ENCODE assay signal across 8 cellular contexts in genomic region chr6:31793927-31794245, GRCh38. TPM values are rescaled to one million over a fixed set of nuclear protein-coding genes. Genes with fewer than 3 reads are reported as not detected.
DNase-seq lines count a peak whose midpoint lies in the region; ATAC-seq and TF ChIP-seq lines count a peak whose summit lies in the region.
"Not testable (repeated sequence)": the region's sequence is repeated elsewhere in the genome, so short reads cannot be mapped to it uniquely, and the experiment has no call there.

No MANE protein-coding gene starts in this region.

- POLR2A ChIA-PET in activated CD8-positive, alpha-beta T cell treated with anti-CD3 and anti-CD28 coated beads for 36 hours (lab: Charles Lee), result not testable (repeated sequence)

- not testable (repeated sequence) for H4K20me1 ChIP-seq in GM23248 (ENCODE audit: insufficient read depth); OCI-LY3 (ENCODE audit: insufficient read depth, low read length)

- not testable (repeated sequence) for H3K9me2 ChIP-seq in GM23248 (ENCODE audit: insufficient read depth)

- H3K9ac ChIP-seq in GM23248 (peak overlapping the region; percentile 93), OCI-LY3 (ENCODE audit: low read length) (peak overlapping the region; percentile 90), skeletal muscle satellite cell (ENCODE audit: low read depth, low read length) (peak overlapping the region; percentile 95)

- not testable (repeated sequence) for H3K36me3 ChIP-seq in ACC112 (ENCODE audit: insufficient read depth, low read length); OCI-LY3 (replicated peaks; ENCODE audit: low read depth, low read length)
- H3K36me3 ChIP-seq in GM23248 (ENCODE audit: low read depth) (peaks cover 18% of the 10 kb centered on the region), brain microvascular endothelial cell (replicated peaks) (peaks cover 25% of the 10 kb centered on the region), muscle layer of duodenum (ENCODE audit: control insufficient read depth in 1 of 2, insufficient read depth in 2 of 2, low read length in 2 of 2) (peaks cover 7 to 25% of the 10 kb centered on the region in 2 donors), skeletal muscle satellite cell (ENCODE audit: insufficient read depth, low read length) (peaks cover 30% of the 10 kb centered on the region)

- H3K27ac ChIP-seq in ACC112 (ENCODE audit: low read depth, low read length), result peak overlapping the region; percentile 83
- peak overlapping the region; percentile 85 for H3K27ac ChIP-seq in GM23248
- H3K27ac ChIP-seq in OCI-LY3 (ENCODE audit: low read length), result peak overlapping the region; percentile 72
- H3K27ac ChIP-seq in brain microvascular endothelial cell, result peak overlapping the region; percentile 96
- H3K27ac ChIP-seq in muscle layer of duodenum (ENCODE audit: low read length), result peak overlapping the region; percentile 97

- H3K4me3 ChIP-seq in ACC112 (ENCODE audit: low read depth, low read length) (peak overlapping the region; percentile 94), GM23248 (peak overlapping the region; percentile 94), OCI-LY3 (ENCODE audit: low read length) (peak overlapping the region; percentile 100), brain microvascular endothelial cell (ENCODE audit: low read depth, low read length) (peak overlapping the region; percentile 90), fibroblast of mammary gland (ENCODE audit: control insufficient read depth, low read depth, low read length) (peak overlapping the region; percentile 96), skeletal muscle satellite cell (ENCODE audit: low read length) (peak overlapping the region; percentile 85)
- H3K4me3 ChIP-seq in muscle layer of duodenum (ENCODE audit: low read depth in 1 of 2, low read length in 2 of 2), result not testable (repeated sequence)

- CTCF ChIA-PET in activated CD8-positive, alpha-beta T cell treated with anti-CD3 and anti-CD28 coated beads for 36 hours (lab: Charles Lee), result not testable (repeated sequence)

- H3K36me3 Mint-ChIP-seq in activated CD8-positive, alpha-beta T cell treated with anti-CD3 and anti-CD28 coated beads for 36 hours (ENCODE audit: low read depth), result peaks cover 45% of the 10 kb centered on the region

- peaks cover 26% of the 10 kb centered on the region for H3K79me2 ChIP-seq in ACC112 (ENCODE audit: control insufficient read depth, insufficient read depth, low read length, unreplicated experiment)
- H3K79me2 ChIP-seq in GM23248 (ENCODE audit: insufficient read depth), result peaks cover 62% of the 10 kb centered on the region
- H3K79me2 ChIP-seq in OCI-LY3 (ENCODE audit: low read length), result peaks cover 34% of the 10 kb centered on the region

- peaks cover 23% of the 10 kb centered on the region for H3F3A ChIP-seq in GM23248 (ENCODE audit: insufficient read depth)

- not testable (repeated sequence) for TF ChIP-seq CTCF in OCI-LY3 (IDR thresholded peaks at IDR 0.05; ENCODE audit: low read depth, low read length); activated CD8-positive, alpha-beta T cell treated with anti-CD3 and anti-CD28 coated beads for 36 hours (IDR thresholded peaks at IDR 0.05); brain microvascular endothelial cell (IDR thresholded peaks at IDR 0.05; ENCODE audit: low read depth, low read length, missing control alignments); fibroblast of mammary gland (conservative IDR thresholded peaks at IDR 0.05; ENCODE audit: control insufficient read depth, insufficient read depth, low read depth, low read length)

- H3K4me1 Mint-ChIP-seq in activated CD8-positive, alpha-beta T cell treated with anti-CD3 and anti-CD28 coated beads for 36 hours (ENCODE audit: low read depth), result peaks cover 43% of the 10 kb centered on the region

- peak overlapping the region; percentile 92 for H3K4me3 Mint-ChIP-seq in activated CD8-positive, alpha-beta T cell treated with anti-CD3 and anti-CD28 coated beads for 36 hours

- intact Hi-C loops in activated CD8-positive, alpha-beta T cell treated with anti-CD3 and anti-CD28 coated beads for 36 hours (cut with micrococcal nuclease), result not testable (repeated sequence)

- H3K27me3 ChIP-seq in ACC112 (ENCODE audit: insufficient read depth, low read length); GM23248 (replicated peaks; ENCODE audit: insufficient read depth); OCI-LY3 (ENCODE audit: low read depth, low read length); brain microvascular endothelial cell (replicated peaks); muscle layer of duodenum (ENCODE audit: low read depth, low read length); skeletal muscle satellite cell (ENCODE audit: control insufficient read depth, insufficient read depth, low read length): not testable (repeated sequence)

- not testable (repeated sequence) for H3K27me3 Mint-ChIP-seq in activated CD8-positive, alpha-beta T cell treated with anti-CD3 and anti-CD28 coated beads for 36 hours

- H2AFZ ChIP-seq in ACC112 (ENCODE audit: low read length, unreplicated experiment); GM23248; OCI-LY3 (ENCODE audit: low read depth, low read length): not testable (repeated sequence)

- H3K9me3 Mint-ChIP-seq in activated CD8-positive, alpha-beta T cell treated with anti-CD3 and anti-CD28 coated beads for 36 hours, result not testable (repeated sequence)

- not testable (repeated sequence) for DNase-seq in GM23248; activated CD8-positive, alpha-beta T cell treated with anti-CD3 and anti-CD28 coated beads for 36 hours; brain microvascular endothelial cell; fibroblast of mammary gland (ENCODE audit: low read depth)

- H3K4me2 ChIP-seq in GM23248 (ENCODE audit: unreplicated experiment) (peak overlapping the region; percentile 89), OCI-LY3 (ENCODE audit: low read length) (peak overlapping the region; percentile 87), skeletal muscle satellite cell (ENCODE audit: low read length) (peak overlapping the region; percentile 84)

- H3K4me1 ChIP-seq in ACC112 (ENCODE audit: control insufficient read depth, insufficient read depth, low read length, unreplicated experiment) (peaks cover 15% of the 10 kb centered on the region), OCI-LY3 (ENCODE audit: low read length) (peaks cover 23% of the 10 kb centered on the region), skeletal muscle satellite cell (ENCODE audit: control insufficient read depth, insufficient read depth, low read length) (peaks cover 21% of the 10 kb centered on the region)
- H3K4me1 ChIP-seq in GM23248 (ENCODE audit: insufficient read depth); muscle layer of duodenum (ENCODE audit: control insufficient read depth in 1 of 2, insufficient read depth in 2 of 2, low read length in 2 of 2): not testable (repeated sequence)

- peak overlapping the region; percentile 93 for H3K27ac Mint-ChIP-seq in activated CD8-positive, alpha-beta T cell treated with anti-CD3 and anti-CD28 coated beads for 36 hours

- in situ Hi-C loops in GM23248 (cut with MboI); brain microvascular endothelial cell (cut with HindIII; ENCODE audit: low pct_ligation_motif_present, low sequenced_read_pairs): not testable (repeated sequence)

- WGBS in GM23248 (ENCODE audit: low coverage in 1 of 2, low lambda C conversion rate in 2 of 2, missing lambda C conversion rate in 2 of 2), 2 experiments, result 86 to 94% methylated on average over 6 of the region's 6 CpGs

- not testable (repeated sequence) for ATAC-seq in activated CD8-positive, alpha-beta T cell treated with anti-CD3 and anti-CD28 coated beads for 36 hours

- not testable (repeated sequence) for H3K9me3 ChIP-seq in GM23248 (ENCODE audit: low read depth); OCI-LY3 (ENCODE audit: insufficient read depth, low read length); muscle layer of duodenum (ENCODE audit: control insufficient read depth in 1 of 2, low read length in 2 of 2); skeletal muscle satellite cell (replicated peaks; ENCODE audit: low read length)

RNA-seq across cellular contexts. Expression of gene VARS1, which starts 1.7 kb away (rescaled TPM):
- total RNA-seq in GM23248 (2014; rRNA removed; shearing (Covaris generic)), result 47.6 and 66.4 TPM in 2 replicates
- polyA plus RNA-seq in GM23248 (2016; fragmentation: Nextera tagmentation; extraction: Ambion mirVana), result 39.1 and 39.8 TPM in 2 replicates
- 100 to 1,000 TPM; 150 to 153 TPM for total RNA-seq in activated CD8-positive, alpha-beta T cell treated with anti-CD3 and anti-CD28 coated beads for 36 hours
- total RNA-seq in skeletal muscle satellite cell (2012; rRNA removed), result 94.8 and 116 TPM in 2 replicates

RNA-seq across cellular contexts. Expression of gene LSM2, which starts 12.9 kb away (rescaled TPM):
- total RNA-seq in GM23248 (2014; rRNA removed; shearing (Covaris generic)), result 32.5 and 40.3 TPM in 2 replicates
- 48.4 and 52.3 TPM in 2 replicates for polyA plus RNA-seq in GM23248 (2016; fragmentation: Nextera tagmentation; extraction: Ambion mirVana)
- total RNA-seq in activated CD8-positive, alpha-beta T cell treated with anti-CD3 and anti-CD28 coated beads for 36 hours, result 100 to 1,000 TPM; 117 to 120 TPM
- total RNA-seq in skeletal muscle satellite cell (2012; rRNA removed), result 46.1 and 49.7 TPM in 2 replicates

RNA-seq across cellular contexts. Expression of gene VWA7, which starts 16.8 kb away (rescaled TPM):
- 0.54 TPM in 1 of 2 replicates, not detected in the other for total RNA-seq in GM23248 (2014; rRNA removed; shearing (Covaris generic))
- 0.37 and 0.56 TPM in 2 replicates for polyA plus RNA-seq in GM23248 (2016; fragmentation: Nextera tagmentation; extraction: Ambion mirVana)
- total RNA-seq in activated CD8-positive, alpha-beta T cell treated with anti-CD3 and anti-CD28 coated beads for 36 hours, result 1 to 10 TPM; 1.6 TPM
- total RNA-seq in skeletal muscle satellite cell (2012; rRNA removed), result 0.22 and 0.25 TPM in 2 replicates

RNA-seq across cellular contexts. Expression of gene HSPA1L, which starts 21.2 kb away (rescaled TPM):
- 1.3 and 1.7 TPM in 2 replicates for total RNA-seq in GM23248 (2014; rRNA removed; shearing (Covaris generic))
- polyA plus RNA-seq in GM23248 (2016; fragmentation: Nextera tagmentation; extraction: Ambion mirVana), result 0.85 and 0.91 TPM in 2 replicates
- 1 to 10 TPM; 1.7 to 2.0 TPM for total RNA-seq in activated CD8-positive, alpha-beta T cell treated with anti-CD3 and anti-CD28 coated beads for 36 hours
- total RNA-seq in skeletal muscle satellite cell (2012; rRNA removed), result 0.44 and 0.76 TPM in 2 replicates

RNA-seq across cellular contexts. Expression of gene HSPA1A, which starts 21.5 kb away (rescaled TPM):
- 86.1 and 107 TPM in 2 replicates for total RNA-seq in GM23248 (2014; rRNA removed; shearing (Covaris generic))
- 67.5 and 76.3 TPM in 2 replicates for polyA plus RNA-seq in GM23248 (2016; fragmentation: Nextera tagmentation; extraction: Ambion mirVana)
- 10 to 100 TPM; 36.6 to 37.8 TPM for total RNA-seq in activated CD8-positive, alpha-beta T cell treated with anti-CD3 and anti-CD28 coated beads for 36 hours
- total RNA-seq in skeletal muscle satellite cell (2012; rRNA removed), result 42.2 and 44.6 TPM in 2 replicates
